In the genomic region with DNA sequence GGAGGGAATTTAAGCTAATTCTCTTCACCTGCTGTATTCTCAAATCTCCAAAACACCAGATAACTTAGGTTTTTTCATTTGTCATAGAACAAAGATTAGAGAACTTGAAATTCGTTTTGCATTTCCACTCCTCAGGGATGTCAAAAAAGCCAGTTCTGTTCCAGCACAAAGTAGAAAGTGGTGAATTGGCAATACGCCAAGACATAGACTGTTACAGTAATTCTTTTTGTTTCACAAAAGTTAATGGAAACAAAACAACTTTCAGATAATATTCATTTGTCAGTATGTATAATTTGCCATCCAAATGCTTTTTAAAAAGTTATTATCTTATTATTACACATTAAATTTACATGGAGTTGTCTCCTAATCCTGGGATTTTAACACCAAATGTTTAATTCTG, we compare ENCODE assay signal across 1 cellular context.
TF ChIP-seq lines count a peak whose summit lies in the region.

No MANE protein-coding gene starts in this region.

TF ChIP-seq in K562, 482 proteins besides CTCF, POLR2A, EP300 and RAD21:
- peak; percentile 89 for TF ChIP-seq NFIC (IDR thresholded peaks at IDR 0.05)
- TF ChIP-seq, protein P1, sequence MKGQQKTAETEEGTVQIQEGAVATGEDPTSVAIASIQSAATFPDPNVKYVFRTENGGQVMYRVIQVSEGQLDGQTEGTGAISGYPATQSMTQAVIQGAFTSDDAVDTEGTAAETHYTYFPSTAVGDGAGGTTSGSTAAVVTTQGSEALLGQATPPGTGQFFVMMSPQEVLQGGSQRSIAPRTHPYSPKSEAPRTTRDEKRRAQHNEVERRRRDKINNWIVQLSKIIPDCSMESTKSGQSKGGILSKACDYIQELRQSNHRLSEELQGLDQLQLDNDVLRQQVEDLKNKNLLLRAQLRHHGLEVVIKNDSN (CRISPR knock-in tag; IDR thresholded peaks at IDR 0.05): no peak
- 0 out of 2 replicates have a peak, but pooled peaks have one; percentile 37 for TF ChIP-seq NFIX (CRISPR knock-in tag; IDR thresholded peaks at IDR 0.05; ENCODE audit: low read depth)
